Comparison of ENCODE assay signal across 8 cellular contexts in the genomic region with DNA sequence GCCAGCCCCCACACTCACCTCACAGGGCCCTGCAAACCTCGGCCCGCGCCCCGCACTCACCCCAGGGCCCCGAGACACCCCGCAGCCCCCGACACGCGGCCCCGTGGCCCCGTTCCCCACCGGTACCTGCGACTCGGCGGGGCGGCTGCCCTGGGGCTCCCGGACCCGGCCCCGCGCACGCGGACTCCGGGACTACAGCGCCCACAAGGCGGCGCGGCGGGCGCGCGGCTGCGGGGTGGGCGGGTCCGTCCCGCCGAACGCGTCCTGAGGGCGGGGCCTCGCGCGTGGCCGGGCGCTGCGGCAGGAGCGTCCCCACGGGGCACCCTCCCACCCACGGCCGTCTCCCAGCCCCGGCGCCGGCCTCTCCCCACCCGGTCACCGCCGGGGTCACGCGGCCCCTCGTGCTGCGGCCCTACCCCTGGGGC. TPM values are rescaled to one million over a fixed set of nuclear protein-coding genes. Genes with fewer than 3 reads are reported as not detected.
DNase-seq lines count a peak whose midpoint lies in the region; ATAC-seq, FAIRE-seq and TF ChIP-seq lines count a peak whose summit lies in the region.

A gene (minus strand): TSS at position 199 of the 425 bp plus-strand sequence. CDS start 4,481 bp downstream, outside the sequence.

- no peaks in the 10 kb centered on the region for H3K36me3 ChIP-seq in right lobe of liver

- no CpG with 5 or more reads among the region's 59 CpGs for WGBS in right lobe of liver (ENCODE audit: insufficient coverage, low coverage, low lambda C conversion rate, missing lambda C conversion rate)

- H3K4me1 ChIP-seq in right lobe of liver = peaks cover 0 to 3% (median 0%) of the 10 kb centered on the region in 4 donors

- TF ChIP-seq CTCF in right lobe of liver (IDR thresholded peaks at IDR 0.05) = peak; percentile 35 to 64 (median 48)

- peak; percentile 68 to 89 (median 78) for ATAC-seq in right lobe of liver

- peak within 1 kb of the TSS; percentile 47 to 63 (median 60) for H3K4me3 ChIP-seq in right lobe of liver

- peak within 1 kb of the TSS in 2 of 3 donors; percentile 40 to 43 for H3K27ac ChIP-seq in right lobe of liver

- TF ChIP-seq POLR2A in H54 (IDR thresholded peaks at IDR 0.05; ENCODE audit: low read depth, low read length) (peak; percentile 64; the same call in 1 of the 2 replicates), right lobe of liver (IDR thresholded peaks at IDR 0.05) (no peak)

- peak; percentile 98 for DNase-seq in GM03348 (ENCODE audit: low spot score)
- DNase-seq in H54 (ENCODE audit: insufficient read length, low spot score) = peak; percentile 99
- peak; percentile 21 for DNase-seq in NCI-H1105 (lab: John Stamatoyannopoulos, UW)
- DNase-seq in activated CD4-positive, alpha-beta T cell treated with anti-CD3 and anti-CD28 coated beads for 4 hours = peak; percentile 72 to 76
- peak; percentile 74 for DNase-seq in dermis blood vessel endothelial cell
- DNase-seq in right lobe of liver = peak; percentile 79 to 80 (median 79)
- DNase-seq in stimulated activated CD4-positive, alpha-beta T cell treated with anti-CD3 and anti-CD28 coated beads, TNF-alpha, amount 100 ng/mL, for 24 hours (ENCODE audit: low read depth in 3 of 3) = peak; percentile 52 to 75 (median 62)
- no peak for DNase-seq in OCI-M2 (lab: John Stamatoyannopoulos, UW; ENCODE audit: unreplicated experiment)

- H3K27me3 ChIP-seq in right lobe of liver = no peaks in the 10 kb centered on the region

- H3K9me3 ChIP-seq in right lobe of liver = no peaks in the 10 kb centered on the region

- no peak for FAIRE-seq in H54 (lab: Jason Lieb, UNC)

- intact Hi-C loops in right lobe of liver (cut with DNase I) = no loop called here

RNA-seq across cellular contexts. Expression of the gene that starts here (rescaled TPM):
- total RNA-seq in dermis blood vessel endothelial cell (5.8 and 13.5 TPM in 2 replicates), right lobe of liver (10 to 100 TPM in 4 of 6 experiments, 1 to 10 TPM in 2; 4.5 to 24.5 (median 15.7) TPM)
